8 cellular contexts compared by ENCODE assay signal in the genomic region with DNA sequence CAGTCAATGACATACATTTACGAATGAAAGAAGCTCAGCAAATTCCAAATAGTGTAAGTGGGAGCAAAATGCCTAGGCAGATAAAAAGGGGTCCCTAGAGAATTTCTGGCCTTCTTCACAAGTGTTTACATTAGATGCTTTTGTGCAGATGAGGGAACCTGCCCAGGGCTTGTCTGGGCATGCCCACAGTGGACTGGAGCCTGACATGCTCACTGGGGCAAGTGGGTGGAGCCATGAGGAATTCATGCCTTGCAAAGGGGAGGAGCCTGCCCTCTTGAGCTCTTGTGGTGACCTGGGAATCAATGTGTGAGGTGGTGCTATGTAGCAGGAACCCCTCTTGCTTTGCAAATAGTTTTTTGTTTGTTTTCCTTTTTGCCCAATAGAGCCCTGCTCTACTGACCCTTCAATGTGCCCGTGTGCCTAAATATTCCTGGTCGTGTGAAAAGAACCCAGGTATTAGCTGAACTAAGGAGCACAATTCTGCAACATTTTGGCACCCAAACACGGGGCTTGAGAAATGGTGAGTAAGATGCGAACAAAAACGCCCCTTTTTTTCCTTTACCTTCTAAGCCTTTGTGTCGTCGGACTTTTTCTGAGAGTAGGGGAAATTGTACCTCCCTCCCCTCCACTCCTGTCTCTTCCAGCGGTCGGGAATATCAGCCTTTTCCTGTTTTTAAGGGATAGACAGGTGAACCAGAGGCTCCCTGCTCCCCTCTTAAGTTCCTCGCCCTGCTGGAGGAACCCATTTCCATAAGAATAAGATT.
DNase-seq lines count a peak whose midpoint lies in the region; ATAC-seq, FAIRE-seq and TF ChIP-seq lines count a peak whose summit lies in the region.

No MANE protein-coding gene starts in this region.

- in situ Hi-C loops in G401 (cut with HindIII; ENCODE audit: low sequenced_read_pairs) = no loop called here

- H3K9me3 Mint-ChIP-seq in nephron = peaks cover 14% of the 10 kb centered on the region

- H3K4me1 ChIP-seq in kidney (ENCODE audit: control insufficient read depth in 1 of 2, insufficient read depth in 1 of 2, low read depth in 1 of 2, low read length in 2 of 2) = no peaks in the 10 kb centered on the region

- DNase-seq in G401 (ENCODE audit: low spot score) = peak; percentile 66
- no peak for DNase-seq in coronary artery (ENCODE audit: low spot score)
- DNase-seq in NCI-H2196 treated with DMSO at 0.1 percent for 48 hours (lab: John Stamatoyannopoulos, UW; ENCODE audit: unreplicated experiment) = no peak
- DNase-seq in kidney = no peak

- TF ChIP-seq CTCF in WI38 (IDR thresholded peaks at IDR 0.05; ENCODE audit: low read depth, low read length) (no peak), nephron (IDR thresholded peaks at IDR 0.05; ENCODE audit: unreplicated experiment in 3 of 3) (no peak), coronary artery (IDR thresholded peaks at IDR 0.05) (no peak), kidney (IDR thresholded peaks at IDR 0.05; ENCODE audit: borderline replicate concordance, extremely low read depth, insufficient read depth) (no peak)

- peak; percentile 82 for ATAC-seq in GM19455 (IDR thresholded peaks at IDR 0.05; ENCODE audit: unreplicated experiment)
- ATAC-seq in HG03460 (IDR thresholded peaks at IDR 0.05; ENCODE audit: unreplicated experiment) = peak; percentile 57

- H3K36me3 ChIP-seq in kidney (ENCODE audit: control insufficient read depth in 1 of 2, insufficient read depth in 2 of 2, low read length in 2 of 2) = no peaks in the 10 kb centered on the region

- no peak for FAIRE-seq in kidney (lab: Jason Lieb, UNC)

- H3K4me3 Mint-ChIP-seq in nephron = peak overlapping the region; percentile 60 to 73 (median 60)

- peaks cover 2 to 15% of the 10 kb centered on the region in 2 donors for H3K9me3 ChIP-seq in kidney (ENCODE audit: control insufficient read depth in 1 of 2, low read length in 2 of 2)

- H3K4me3 ChIP-seq in WI38 (ENCODE audit: low read depth, low read length) = peak overlapping the region; percentile 92
- H3K4me3 ChIP-seq in coronary artery = no peak overlapping the region
- no peak overlapping the region for H3K4me3 ChIP-seq in kidney (ENCODE audit: low read length in 2 of 2)

- H3K27me3 Mint-ChIP-seq in nephron (ENCODE audit: low read depth) = no peaks in the 10 kb centered on the region

- H3K27ac Mint-ChIP-seq in nephron = peak overlapping the region; percentile 97 to 98 (median 97)

- peaks cover 16% of the 10 kb centered on the region for H3K36me3 Mint-ChIP-seq in nephron (ENCODE audit: low read depth)

- H3K9ac ChIP-seq in kidney (ENCODE audit: low read length in 2 of 2) = no peak overlapping the region

- intact Hi-C loops in kidney (cut with DNase I) = no loop called here

- H3K4me1 Mint-ChIP-seq in nephron = peaks cover 13% of the 10 kb centered on the region

- H3K27ac ChIP-seq in coronary artery (no peak overlapping the region), kidney (ENCODE audit: low read depth in 2 of 2, low read length in 2 of 2) (no peak overlapping the region)
